Comparison of ENCODE assay signal across 1 cellular context in the genomic region with DNA sequence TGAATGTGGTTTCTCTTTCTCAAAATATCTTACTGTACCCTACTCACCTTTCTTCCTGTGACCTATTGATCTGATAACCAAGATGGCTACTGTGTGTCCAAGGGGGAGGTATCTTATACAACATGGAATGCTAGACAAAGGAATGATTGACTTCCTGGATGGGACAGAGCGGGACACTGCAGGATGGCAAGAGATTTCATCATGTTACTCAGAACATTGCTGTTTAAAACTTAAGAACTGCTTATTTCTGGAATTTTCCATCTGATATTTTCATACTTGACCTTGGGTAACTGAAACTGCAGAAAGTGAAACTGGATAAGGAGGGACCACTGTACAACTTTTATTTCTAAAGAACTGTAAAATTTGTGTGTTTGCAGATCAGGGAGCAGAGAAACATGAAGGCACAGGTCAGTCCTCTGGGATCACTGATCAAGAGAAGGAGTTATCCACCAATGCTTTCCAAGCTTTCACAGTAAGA.
TF ChIP-seq lines count a peak whose summit lies in the region.

No MANE protein-coding gene starts in this region.

TF ChIP-seq in K562, 482 proteins besides CTCF, POLR2A, EP300 and RAD21 (continued from another document and continues in another):
- no peak for TF ChIP-seq ZBTB43 (CRISPR knock-in tag; IDR thresholded peaks at IDR 0.05)
- no peak for TF ChIP-seq SNRNP70 (optimal IDR thresholded peaks at IDR 0.05; ENCODE audit: low read depth, low read length)
- TF ChIP-seq ZBTB17 (CRISPR knock-in tag; IDR thresholded peaks at IDR 0.05): no peak
- TF ChIP-seq, protein P1, sequence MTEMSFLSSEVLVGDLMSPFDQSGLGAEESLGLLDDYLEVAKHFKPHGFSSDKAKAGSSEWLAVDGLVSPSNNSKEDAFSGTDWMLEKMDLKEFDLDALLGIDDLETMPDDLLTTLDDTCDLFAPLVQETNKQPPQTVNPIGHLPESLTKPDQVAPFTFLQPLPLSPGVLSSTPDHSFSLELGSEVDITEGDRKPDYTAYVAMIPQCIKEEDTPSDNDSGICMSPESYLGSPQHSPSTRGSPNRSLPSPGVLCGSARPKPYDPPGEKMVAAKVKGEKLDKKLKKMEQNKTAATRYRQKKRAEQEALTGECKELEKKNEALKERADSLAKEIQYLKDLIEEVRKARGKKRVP (CRISPR knock-in tag; IDR thresholded peaks at IDR 0.05): peak; percentile 73; the same call in 1 of the 2 replicates
- TF ChIP-seq PYGO2 (tag; IDR thresholded peaks at IDR 0.05): no peak
- no peak for TF ChIP-seq ZNF76 (CRISPR knock-in tag; IDR thresholded peaks at IDR 0.05; ENCODE audit: borderline replicate concordance)
- no peak for TF ChIP-seq TBP (optimal IDR thresholded peaks at IDR 0.05; ENCODE audit: low read depth, low read length)
- no peak for TF ChIP-seq PHB (CRISPR knock-in tag; IDR thresholded peaks at IDR 0.05)
- TF ChIP-seq RNF2 (IDR thresholded peaks at IDR 0.05): no peak
- TF ChIP-seq KDM4B (IDR thresholded peaks at IDR 0.05; ENCODE audit: borderline replicate concordance in 2 of 2, low read depth in 1 of 2): no peak
- TF ChIP-seq FOXK2 (conservative IDR thresholded peaks at IDR 0.05 in 1 of 2, IDR thresholded peaks at IDR 0.05 in 1 of 2; ENCODE audit: low read depth in 2 of 2): 0 out of 4 replicates have a peak, but pooled peaks of 1 of the 2 experiments have one; percentile 17
- TF ChIP-seq, protein P2, sequence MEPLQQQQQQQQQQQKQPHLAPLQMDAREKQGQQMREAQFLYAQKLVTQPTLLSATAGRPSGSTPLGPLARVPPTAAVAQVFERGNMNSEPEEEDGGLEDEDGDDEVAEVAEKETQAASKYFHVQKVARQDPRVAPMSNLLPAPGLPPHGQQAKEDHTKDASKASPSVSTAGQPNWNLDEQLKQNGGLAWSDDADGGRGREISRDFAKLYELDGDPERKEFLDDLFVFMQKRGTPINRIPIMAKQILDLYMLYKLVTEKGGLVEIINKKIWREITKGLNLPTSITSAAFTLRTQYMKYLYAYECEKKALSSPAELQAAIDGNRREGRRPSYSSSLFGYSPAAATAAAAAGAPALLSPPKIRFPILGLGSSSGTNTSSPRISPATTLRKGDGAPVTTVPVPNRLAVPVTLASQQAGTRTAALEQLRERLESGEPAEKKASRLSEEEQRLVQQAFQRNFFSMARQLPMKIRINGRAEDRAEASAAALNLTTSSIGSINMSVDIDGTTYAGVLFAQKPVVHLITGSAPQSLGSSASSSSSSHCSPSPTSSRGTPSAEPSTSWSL (CRISPR knock-in tag; IDR thresholded peaks at IDR 0.05; ENCODE audit: borderline replicate concordance): no peak
- TF ChIP-seq ADNP (tag; IDR thresholded peaks at IDR 0.05): no peak
- no peak for TF ChIP-seq HLTF (IDR thresholded peaks at IDR 0.05)
- TF ChIP-seq ZNF449 (CRISPR knock-in tag; IDR thresholded peaks at IDR 0.05): no peak
- no peak for TF ChIP-seq NR2F6 (CRISPR knock-in tag; IDR thresholded peaks at IDR 0.05)
- TF ChIP-seq HNRNPH1 (optimal IDR thresholded peaks at IDR 0.05; ENCODE audit: low read depth, low read length): no peak
- TF ChIP-seq, protein P3, sequence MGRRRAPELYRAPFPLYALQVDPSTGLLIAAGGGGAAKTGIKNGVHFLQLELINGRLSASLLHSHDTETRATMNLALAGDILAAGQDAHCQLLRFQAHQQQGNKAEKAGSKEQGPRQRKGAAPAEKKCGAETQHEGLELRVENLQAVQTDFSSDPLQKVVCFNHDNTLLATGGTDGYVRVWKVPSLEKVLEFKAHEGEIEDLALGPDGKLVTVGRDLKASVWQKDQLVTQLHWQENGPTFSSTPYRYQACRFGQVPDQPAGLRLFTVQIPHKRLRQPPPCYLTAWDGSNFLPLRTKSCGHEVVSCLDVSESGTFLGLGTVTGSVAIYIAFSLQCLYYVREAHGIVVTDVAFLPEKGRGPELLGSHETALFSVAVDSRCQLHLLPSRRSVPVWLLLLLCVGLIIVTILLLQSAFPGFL (CRISPR knock-in tag; IDR thresholded peaks at IDR 0.05): no peak
- TF ChIP-seq SAFB (IDR thresholded peaks at IDR 0.05; ENCODE audit: borderline replicate concordance, low read depth, low read length): no peak
- no peak for TF ChIP-seq ZNF57 (CRISPR knock-in tag; IDR thresholded peaks at IDR 0.05)
- TF ChIP-seq, protein P4, sequence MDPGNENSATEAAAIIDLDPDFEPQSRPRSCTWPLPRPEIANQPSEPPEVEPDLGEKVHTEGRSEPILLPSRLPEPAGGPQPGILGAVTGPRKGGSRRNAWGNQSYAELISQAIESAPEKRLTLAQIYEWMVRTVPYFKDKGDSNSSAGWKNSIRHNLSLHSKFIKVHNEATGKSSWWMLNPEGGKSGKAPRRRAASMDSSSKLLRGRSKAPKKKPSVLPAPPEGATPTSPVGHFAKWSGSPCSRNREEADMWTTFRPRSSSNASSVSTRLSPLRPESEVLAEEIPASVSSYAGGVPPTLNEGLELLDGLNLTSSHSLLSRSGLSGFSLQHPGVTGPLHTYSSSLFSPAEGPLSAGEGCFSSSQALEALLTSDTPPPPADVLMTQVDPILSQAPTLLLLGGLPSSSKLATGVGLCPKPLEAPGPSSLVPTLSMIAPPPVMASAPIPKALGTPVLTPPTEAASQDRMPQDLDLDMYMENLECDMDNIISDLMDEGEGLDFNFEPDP (CRISPR knock-in tag; IDR thresholded peaks at IDR 0.05): no peak
- no peak for TF ChIP-seq ZNF12 (CRISPR knock-in tag; IDR thresholded peaks at IDR 0.05)
- TF ChIP-seq BHLHE40 (IDR thresholded peaks at IDR 0.05; ENCODE audit: low read length): no peak
- TF ChIP-seq ZNF124 (CRISPR knock-in tag; IDR thresholded peaks at IDR 0.05): no peak
- no peak for TF ChIP-seq NCOA1 (IDR thresholded peaks at IDR 0.05; ENCODE audit: low read depth)
- TF ChIP-seq POLR3A (IDR thresholded peaks at IDR 0.05; ENCODE audit: borderline replicate concordance, extremely low read depth, insufficient read depth, insufficient read length): no peak
- no peak for TF ChIP-seq RBBP5 (IDR thresholded peaks at IDR 0.05; ENCODE audit: borderline replicate concordance, insufficient read depth, low read length, poor library complexity, severe bottlenecking)
- no peak for TF ChIP-seq BDP1 (IDR thresholded peaks at IDR 0.05; ENCODE audit: insufficient read depth, insufficient read length)
- TF ChIP-seq PHF21A (IDR thresholded peaks at IDR 0.05; ENCODE audit: borderline replicate concordance, low read depth): no peak
- no peak for TF ChIP-seq MAFG (tag; conservative IDR thresholded peaks at IDR 0.05)
- no peak for TF ChIP-seq ZNF239 (CRISPR knock-in tag; IDR thresholded peaks at IDR 0.05)
- TF ChIP-seq ATF7 (IDR thresholded peaks at IDR 0.05): peak; percentile 44; the same call in 1 of the 2 replicates
- 0 out of 2 replicates have a peak, but pooled peaks have one; percentile 47 for TF ChIP-seq CTBP1 (IDR thresholded peaks at IDR 0.05; ENCODE audit: borderline replicate concordance)
- no peak for TF ChIP-seq TFAM (CRISPR knock-in tag; conservative IDR thresholded peaks at IDR 0.05)
- TF ChIP-seq BCL6 (CRISPR knock-in tag; IDR thresholded peaks at IDR 0.05): no peak
- TF ChIP-seq PHF8 (IDR thresholded peaks at IDR 0.05; ENCODE audit: borderline replicate concordance, low read length): no peak
- TF ChIP-seq TAF15 (IDR thresholded peaks at IDR 0.05; ENCODE audit: low read depth, low read length): no peak
- TF ChIP-seq FOXA3 (CRISPR knock-in tag; conservative IDR thresholded peaks at IDR 0.05 in 1 of 2, IDR thresholded peaks at IDR 0.05 in 1 of 2): no peak
- no peak for TF ChIP-seq EGR1 (conservative IDR thresholded peaks at IDR 0.05)
- TF ChIP-seq FOXJ3 (CRISPR knock-in tag; IDR thresholded peaks at IDR 0.05): no peak
- TF ChIP-seq, protein P5, sequence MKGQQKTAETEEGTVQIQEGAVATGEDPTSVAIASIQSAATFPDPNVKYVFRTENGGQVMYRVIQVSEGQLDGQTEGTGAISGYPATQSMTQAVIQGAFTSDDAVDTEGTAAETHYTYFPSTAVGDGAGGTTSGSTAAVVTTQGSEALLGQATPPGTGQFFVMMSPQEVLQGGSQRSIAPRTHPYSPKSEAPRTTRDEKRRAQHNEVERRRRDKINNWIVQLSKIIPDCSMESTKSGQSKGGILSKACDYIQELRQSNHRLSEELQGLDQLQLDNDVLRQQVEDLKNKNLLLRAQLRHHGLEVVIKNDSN (CRISPR knock-in tag; IDR thresholded peaks at IDR 0.05): no peak
- TF ChIP-seq BRCA1 (IDR thresholded peaks at IDR 0.05): no peak
- no peak for TF ChIP-seq BRCA1 (CRISPR knock-in tag; IDR thresholded peaks at IDR 0.05)
- 0 out of 2 replicates have a peak, but pooled peaks have one; percentile 2 for TF ChIP-seq SMAD2 (IDR thresholded peaks at IDR 0.05; ENCODE audit: low read depth, low read length)
- TF ChIP-seq, protein P6, sequence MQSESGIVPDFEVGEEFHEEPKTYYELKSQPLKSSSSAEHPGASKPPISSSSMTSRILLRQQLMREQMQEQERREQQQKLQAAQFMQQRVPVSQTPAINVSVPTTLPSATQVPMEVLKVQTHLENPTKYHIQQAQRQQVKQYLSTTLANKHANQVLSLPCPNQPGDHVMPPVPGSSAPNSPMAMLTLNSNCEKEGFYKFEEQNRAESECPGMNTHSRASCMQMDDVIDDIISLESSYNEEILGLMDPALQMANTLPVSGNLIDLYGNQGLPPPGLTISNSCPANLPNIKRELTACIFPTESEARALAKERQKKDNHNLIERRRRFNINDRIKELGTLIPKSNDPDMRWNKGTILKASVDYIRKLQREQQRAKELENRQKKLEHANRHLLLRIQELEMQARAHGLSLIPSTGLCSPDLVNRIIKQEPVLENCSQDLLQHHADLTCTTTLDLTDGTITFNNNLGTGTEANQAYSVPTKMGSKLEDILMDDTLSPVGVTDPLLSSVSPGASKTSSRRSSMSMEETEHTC (IDR thresholded peaks at IDR 0.05): no peak
- no peak for TF ChIP-seq ZNF41 (CRISPR knock-in tag; conservative IDR thresholded peaks at IDR 0.05)
- TF ChIP-seq CEBPB (tag; IDR thresholded peaks at IDR 0.05): no peak
- TF ChIP-seq ZNF609 (CRISPR knock-in tag; IDR thresholded peaks at IDR 0.05; ENCODE audit: borderline replicate concordance): no peak
- TF ChIP-seq DLX4 (CRISPR knock-in tag; IDR thresholded peaks at IDR 0.05): no peak
- TF ChIP-seq ETV5 (CRISPR knock-in tag; IDR thresholded peaks at IDR 0.05; ENCODE audit: low read depth): no peak
- no peak for TF ChIP-seq FOXK1 (CRISPR knock-in tag; IDR thresholded peaks at IDR 0.05; ENCODE audit: borderline replicate concordance)
- no peak for TF ChIP-seq GTF2E2 (tag; IDR thresholded peaks at IDR 0.05)
- TF ChIP-seq RHOXF2B (CRISPR knock-in tag; conservative IDR thresholded peaks at IDR 0.05): no peak
- TF ChIP-seq TEAD2 (tag; IDR thresholded peaks at IDR 0.05): no peak
- no peak for TF ChIP-seq NFIC (IDR thresholded peaks at IDR 0.05)
- peak; percentile 29; the same call in 1 of the 2 replicates for TF ChIP-seq SOX6 (IDR thresholded peaks at IDR 0.05)
- no peak for TF ChIP-seq KHSRP (IDR thresholded peaks at IDR 0.05)
